Comparison of ENCODE assay signal across 20 cellular contexts in the genomic region with DNA sequence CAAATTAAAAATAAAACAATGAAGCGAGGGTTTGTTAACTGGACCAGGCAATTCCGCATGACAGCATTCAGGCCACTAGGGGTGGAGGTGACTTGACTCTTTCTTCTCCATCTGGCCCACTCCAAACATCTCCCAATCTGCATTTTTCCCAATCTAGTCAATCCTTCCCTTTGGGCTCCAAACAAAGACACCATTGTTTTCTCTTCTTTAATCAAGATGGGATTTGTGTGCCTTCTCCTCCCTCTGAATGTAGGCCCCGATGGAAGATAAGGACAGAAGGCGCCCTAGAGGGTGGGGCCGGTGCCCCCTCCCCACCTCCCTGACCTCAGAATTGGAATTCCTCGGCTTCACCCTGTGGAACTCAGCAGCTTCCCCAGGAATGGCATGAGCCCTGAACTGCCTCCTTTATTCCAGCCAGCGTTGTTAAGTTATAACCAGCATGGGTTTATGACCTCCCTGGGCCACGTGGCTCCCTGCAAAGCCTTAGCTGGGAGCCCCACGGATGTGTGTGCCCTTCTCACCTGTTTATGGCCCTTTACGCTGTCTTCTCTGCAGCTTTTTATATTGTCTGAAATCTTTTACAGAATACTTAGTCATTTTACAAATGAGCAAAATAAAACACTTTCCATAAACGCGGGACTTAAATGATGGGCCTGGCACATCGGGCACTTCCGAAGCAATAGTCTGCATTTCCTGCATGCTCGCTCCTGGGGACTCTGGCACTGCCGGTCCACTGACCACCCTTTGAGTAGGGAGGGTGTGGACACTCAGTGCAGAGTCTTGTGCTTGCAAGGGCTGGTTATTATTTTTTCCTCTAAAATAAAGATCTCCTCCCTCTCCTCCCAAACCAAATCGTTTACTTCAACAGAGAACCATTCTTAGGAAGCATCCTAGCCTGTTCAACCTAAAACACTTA. TPM values are rescaled to one million over a fixed set of nuclear protein-coding genes. Genes with fewer than 3 reads are reported as not detected.
DNase-seq lines count a peak whose midpoint lies in the region; FAIRE-seq and TF ChIP-seq lines count a peak whose summit lies in the region.
"Had no signal": no experiment of that assay in that cellular context is flagged by ENCODE, and none has a peak within 500 bp of the region (broad histone marks: within the 10 kb centered on the region; RNA-seq: fewer than 3 reads in every experiment).

No MANE protein-coding gene starts in this region.

- no peak overlapping the region for H4K8ac ChIP-seq in mesenchymal stem cell (ENCODE audit: low read length)

- H3K9me3 ChIP-seq in HUES64 (ENCODE audit: insufficient read depth, low read depth, low read length) (no peaks in the 10 kb centered on the region), mesenchymal stem cell (ENCODE audit: control insufficient read depth, low read length) (no peaks in the 10 kb centered on the region)
- H3K9me3 ChIP-seq: stomach had no signal

- H2BK120ac ChIP-seq in mesenchymal stem cell (ENCODE audit: low read depth, low read length), result no peak overlapping the region

- no peak overlapping the region for H3K18ac ChIP-seq in mesenchymal stem cell (ENCODE audit: low read depth in 1 of 2, low read length in 2 of 2)

- H3K4me2 ChIP-seq in mesenchymal stem cell (ENCODE audit: low read length, poor library complexity, severe bottlenecking), result no peak overlapping the region

- H3K4ac ChIP-seq in mesenchymal stem cell (ENCODE audit: low read depth in 1 of 2, low read length in 2 of 2), result peak overlapping the region in 1 of 2 experiments; percentile 13

- H3K4me1 ChIP-seq in HUES64 (ENCODE audit: insufficient read depth, low read length) (peaks cover 5% of the 10 kb centered on the region; the same call in 1 of the 2 replicates), mesenchymal stem cell (ENCODE audit: control insufficient read depth, insufficient read depth, low read depth, low read length) (no peaks in the 10 kb centered on the region)
- H3K4me1 ChIP-seq: parathyroid adenoma, stomach had no signal

- H2BK12ac ChIP-seq in mesenchymal stem cell (ENCODE audit: low read length in 2 of 2), result no peak overlapping the region

- no peak overlapping the region for H3K23ac ChIP-seq in mesenchymal stem cell (ENCODE audit: low read length in 2 of 2)

- H3K36me3 ChIP-seq in HUES64 (ENCODE audit: insufficient read depth, low read length), result no peaks in the 10 kb centered on the region
- peaks cover 13% of the 10 kb centered on the region for H3K36me3 ChIP-seq in bronchial epithelial cell (ENCODE audit: control insufficient read depth, insufficient read depth, low read length)
- H3K36me3 ChIP-seq in mesenchymal stem cell (ENCODE audit: control insufficient read depth in 1 of 2, insufficient read depth in 2 of 2, low read depth in 1 of 2, low read length in 2 of 2), result no peaks in the 10 kb centered on the region

- no peak overlapping the region for H3K14ac ChIP-seq in mesenchymal stem cell (ENCODE audit: low read length in 2 of 2)

- WGBS in HUES64, result 78% methylated on average over 17 of the region's 17 CpGs
- 70% methylated on average over 15 of the region's 17 CpGs for WGBS in mesenchymal stem cell

- no peak overlapping the region for H2BK5ac ChIP-seq in mesenchymal stem cell (ENCODE audit: low read depth, low read length, poor library complexity, severe bottlenecking)

- H3K9ac ChIP-seq in HUES64 (ENCODE audit: low read depth, low read length) (no peak overlapping the region), mesenchymal stem cell (ENCODE audit: low read length) (no peak overlapping the region)
- H3K9ac ChIP-seq: parathyroid adenoma had no signal

- H2BK15ac ChIP-seq in mesenchymal stem cell (ENCODE audit: low read depth, poor library complexity, severe bottlenecking), result no peak overlapping the region

- no peak overlapping the region for H3K4me3 Mint-ChIP-seq in type B pancreatic cell
- H3K4me3 Mint-ChIP-seq: activated CD4-positive, alpha-beta T cell treated with anti-CD3 and anti-CD28 coated beads for 36 hours; brain had no signal

- H3K79me1 ChIP-seq in mesenchymal stem cell (replicated peaks; ENCODE audit: low read length, poor library complexity, severe bottlenecking), result no peaks in the 10 kb centered on the region

- DNase-seq in bronchial epithelial cell (ENCODE audit: low read depth) (no peak), kidney tubule cell (ENCODE audit: low spot score) (peak; percentile 7), type B pancreatic cell (ENCODE audit: extremely low spot score, unreplicated experiment) (no peak), GM19238 (ENCODE audit: insufficient read length, low spot score) (no peak), mesenchymal stem cell (no peak), NCI-H748 (lab: John Stamatoyannopoulos, UW; ENCODE audit: unreplicated experiment) (no peak)
- DNase-seq: activated CD4-positive, alpha-beta T cell treated with anti-CD3 and anti-CD28 coated beads for 36 hours; activated naive CD4-positive, alpha-beta T cell treated with anti-CD3 and anti-CD28 coated beads, Interleukin-2, amount 50 U/mL, for 16 hours; effector memory CD4-positive, alpha-beta T cell; GDM1; NCI-H187 treated with DMSO at 0.1 percent for 48 hours; NCI-H748 treated with DMSO at 0.1 percent for 48 hours; stomach had no signal

- no peak overlapping the region for H2AFZ ChIP-seq in mesenchymal stem cell (ENCODE audit: low read depth, low read length)
- H2AFZ ChIP-seq: parathyroid adenoma had no signal

- no peaks in the 10 kb centered on the region for H3K27me3 Mint-ChIP-seq in type B pancreatic cell

- no peaks in the 10 kb centered on the region for H3K9me3 Mint-ChIP-seq in type B pancreatic cell
- H3K9me3 Mint-ChIP-seq: brain had no signal

- TF ChIP-seq CTCF in bronchial epithelial cell (IDR thresholded peaks at IDR 0.05; ENCODE audit: insufficient read depth, low read length, severe bottlenecking) (peak; percentile 4), type B pancreatic cell (conservative IDR thresholded peaks at IDR 0.05) (peak; percentile 64)

- FAIRE-seq in bronchial epithelial cell (lab: Jason Lieb, UNC), result no peak

- no peak overlapping the region for H3K4me3 ChIP-seq in HUES64 (ENCODE audit: low read length)
- no peak overlapping the region for H3K4me3 ChIP-seq in bronchial epithelial cell (ENCODE audit: low read depth, low read length)
- H3K4me3 ChIP-seq in mesenchymal stem cell (ENCODE audit: insufficient read depth in 1 of 2, low read depth in 1 of 2, low read length in 2 of 2), result no peak overlapping the region
- H3K4me3 ChIP-seq: stomach had no signal

- no peak overlapping the region for H4K91ac ChIP-seq in mesenchymal stem cell (ENCODE audit: low read length)

- H3K27me3 ChIP-seq in HUES64 (ENCODE audit: insufficient read depth, low read length) (no peaks in the 10 kb centered on the region), bronchial epithelial cell (ENCODE audit: control insufficient read depth, insufficient read depth, low read length) (no peaks in the 10 kb centered on the region), mesenchymal stem cell (ENCODE audit: control insufficient read depth in 1 of 2, insufficient read depth in 1 of 2, low read length in 2 of 2) (peaks cover 8 to 40% of the 10 kb centered on the region in 2 experiments)
- H3K27me3 ChIP-seq: stomach had no signal

- H3K36me3 Mint-ChIP-seq in type B pancreatic cell, result no peaks in the 10 kb centered on the region
- H3K36me3 Mint-ChIP-seq: brain had no signal

- H3K27ac ChIP-seq in HUES64 (ENCODE audit: low read depth, low read length), result peak overlapping the region; percentile 20; the same call in 1 of the 2 replicates
- H3K27ac ChIP-seq in mesenchymal stem cell (ENCODE audit: low read length, poor library complexity, severe bottlenecking), result no peak overlapping the region
- H3K27ac ChIP-seq: C4-2B, parathyroid adenoma, stomach had no signal

- H2AK5ac ChIP-seq in mesenchymal stem cell (ENCODE audit: low read length, severe bottlenecking), result no peak overlapping the region

- H3K27ac Mint-ChIP-seq in type B pancreatic cell, result no peak overlapping the region
- H3K27ac Mint-ChIP-seq: activated CD4-positive, alpha-beta T cell treated with anti-CD3 and anti-CD28 coated beads for 36 hours had no signal

- H3K4me1 Mint-ChIP-seq in type B pancreatic cell (ENCODE audit: unreplicated experiment), result peaks cover 8% of the 10 kb centered on the region
- H3K4me1 Mint-ChIP-seq: activated CD4-positive, alpha-beta T cell treated with anti-CD3 and anti-CD28 coated beads for 36 hours had no signal

RNA-seq across cellular contexts. Expression of gene OVOL2, which starts 24.5 kb away (rescaled TPM):
- 2.7 TPM for polyA plus RNA-seq in HUES64 (2013, experiment 1 of 2)
- 2.5 TPM for polyA plus RNA-seq in HUES64 (2013, experiment 2 of 2)
- total RNA-seq in bronchial epithelial cell (27.6 and 28.5 TPM in 2 replicates), type B pancreatic cell (ENCODE audit: low replicate concordance) (7.3 and 17.5 TPM in 2 replicates)
- polyA plus RNA-seq in mesenchymal stem cell (2013, experiment 1 of 2), result not detected
- polyA plus RNA-seq in mesenchymal stem cell (2013, experiment 2 of 2), result not detected
- total RNA-seq: activated CD4-positive, alpha-beta T cell treated with anti-CD3 and anti-CD28 coated beads for 36 hours; fibroblast of villous mesenchyme; mononuclear cell; T-helper 2 cell treated with Interferon-gamma antibody and Interleukin-4, amounts not matched to agents 100 ng/mL and 5 ng/mL, for 36 hours had no signal
